In genomic region chr11:77820565-77821348, GRCh38 we compare ENCODE assay signal across 8 cellular contexts. TPM values are rescaled to one million over a fixed set of nuclear protein-coding genes. Genes with fewer than 3 reads are reported as not detected.
A peak's percentile ranks its signal among the peaks of the same experiment; 100 is the strongest.
DNase-seq lines count a peak whose midpoint lies in the region; ATAC-seq and TF ChIP-seq lines count a peak whose summit lies in the region.

TSS of gene AAMDC (plus strand) at chr11:77821144. CDS start at chr11:77842497, 21,353 bp downstream.
TSS of gene RSF1 (minus strand) at chr11:77820722. CDS start at chr11:77820714, 8 bp downstream.

- no peaks in the 10 kb centered on the region for H3K27me3 Mint-ChIP-seq in dendritic cell treated with granulocyte-macrophage colony-stimulating factor and Interleukin-4, amounts not matched to agents 40 ng/mL and 50 ng/mL, for 4 days

- H3K4me3 ChIP-seq in liver (ENCODE audit: low read depth in 1 of 3, low read length in 3 of 3), result peak within 1 kb of the TSS; percentile 89 to 97 (median 94)

- DNase-seq in NCI-H526 treated with DMSO at 0.1 percent for 48 hours (lab: John Stamatoyannopoulos, UW), result peak; percentile 99
- DNase-seq in activated CD4-positive, alpha-beta T cell treated with anti-CD3 and anti-CD28 coated beads, Interleukin-2, amount 50 U/mL, for 1 hour, result peak; percentile 96
- DNase-seq in stimulated activated CD4-positive, alpha-beta T cell treated with anti-CD3 and anti-CD28 coated beads, Interleukin-4, amount 100 ng/mL, for 24 hours, result peak; percentile 98

- intact Hi-C loops in dendritic cell treated with granulocyte-macrophage colony-stimulating factor and Interleukin-4, amounts not matched to agents 40 ng/mL and 50 ng/mL, for 4 days (cut with micrococcal nuclease), result loop anchor here (2.0 kb wide), 1 partner anchor 174 kb away; the partner anchor contains the start of gene INTS4

- peak within 1 kb of the TSS; percentile 97 for H3K27ac ChIP-seq in C4-2B
- H3K27ac ChIP-seq in liver (ENCODE audit: low read depth in 1 of 2, low read length in 2 of 2), result peak within 1 kb of the TSS; percentile 83 to 87

- WGBS in liver, result under 1% methylated on average over 64 of the region's 64 CpGs

- peak within 1 kb of the TSS; percentile 99 for H3K4me3 Mint-ChIP-seq in dendritic cell treated with granulocyte-macrophage colony-stimulating factor and Interleukin-4, amounts not matched to agents 40 ng/mL and 50 ng/mL, for 4 days

- H3K36me3 ChIP-seq in liver (ENCODE audit: control insufficient read depth in 4 of 4, insufficient read depth in 3 of 4, low read depth in 1 of 4, low read length in 3 of 4), result no peaks in the 10 kb centered on the region

- H3K4me1 Mint-ChIP-seq in dendritic cell treated with granulocyte-macrophage colony-stimulating factor and Interleukin-4, amounts not matched to agents 40 ng/mL and 50 ng/mL, for 4 days (ENCODE audit: low read depth), result peaks cover 25% of the 10 kb centered on the region

- H3K4me1 ChIP-seq in liver (ENCODE audit: control insufficient read depth in 4 of 4, insufficient read depth in 4 of 4, low read length in 3 of 4), result peaks cover 6 to 48% (median 20%) of the 10 kb centered on the region in 4 donors

- peak; percentile 77 for TF ChIP-seq CTCF in C4-2B (conservative IDR thresholded peaks at IDR 0.05)
- TF ChIP-seq CTCF in liver (IDR thresholded peaks at IDR 0.05; ENCODE audit: low read depth, low read length, missing input control), result peak; percentile 50

- ATAC-seq in GM19328 (IDR thresholded peaks at IDR 0.05; ENCODE audit: unreplicated experiment) (peak; percentile 82), HG03520 (IDR thresholded peaks at IDR 0.05; ENCODE audit: unreplicated experiment) (peak; percentile 82)

- peaks cover 24% of the 10 kb centered on the region for H3K36me3 Mint-ChIP-seq in dendritic cell treated with granulocyte-macrophage colony-stimulating factor and Interleukin-4, amounts not matched to agents 40 ng/mL and 50 ng/mL, for 4 days (ENCODE audit: low read depth)

- no peaks in the 10 kb centered on the region for H3K27me3 ChIP-seq in liver (ENCODE audit: control insufficient read depth in 4 of 4, insufficient read depth in 4 of 4, low read length in 3 of 4)

- peak; percentile 66 to 68 for TF ChIP-seq RAD21 in liver (IDR thresholded peaks at IDR 0.05)

- peak within 1 kb of the TSS; percentile 83 for H3K27ac Mint-ChIP-seq in dendritic cell treated with granulocyte-macrophage colony-stimulating factor and Interleukin-4, amounts not matched to agents 40 ng/mL and 50 ng/mL, for 4 days

- H3K9me3 Mint-ChIP-seq in dendritic cell treated with granulocyte-macrophage colony-stimulating factor and Interleukin-4, amounts not matched to agents 40 ng/mL and 50 ng/mL, for 4 days, result no peaks in the 10 kb centered on the region

- peak within 1 kb of the TSS; percentile 41 to 89 for H3K9ac ChIP-seq in liver (ENCODE audit: low read depth in 1 of 2, low read length in 2 of 2)

- no peaks in the 10 kb centered on the region for H3K9me3 ChIP-seq in liver (ENCODE audit: control insufficient read depth in 4 of 4, low read length in 3 of 4)

TF ChIP-seq in liver, 16 proteins besides CTCF, POLR2A, EP300 and RAD21:
- peak; percentile 86 to 89 for TF ChIP-seq EGR1 (IDR thresholded peaks at IDR 0.05; ENCODE audit: low read depth in 2 of 2)
- peak; percentile 98 for TF ChIP-seq YY1 (IDR thresholded peaks at IDR 0.05)
- peak in 1 of 2 donors; percentile 85 for TF ChIP-seq GABPA (IDR thresholded peaks at IDR 0.05 in 1 of 2, conservative IDR thresholded peaks at IDR 0.05 in 1 of 2)
- peak; percentile 80 for TF ChIP-seq REST (IDR thresholded peaks at IDR 0.05)
- TF ChIP-seq ATF3 (IDR thresholded peaks at IDR 0.05), result no peak
- no peak for TF ChIP-seq FOXA2 (IDR thresholded peaks at IDR 0.05)
- TF ChIP-seq TAF1 (conservative IDR thresholded peaks at IDR 0.05), result peak; percentile 79
- peak; percentile 59 to 85 for TF ChIP-seq JUND (IDR thresholded peaks at IDR 0.05)
- peak; percentile 56 to 74 for TF ChIP-seq RXRA (IDR thresholded peaks at IDR 0.05)
- peak; percentile 85 for TF ChIP-seq SP1 (IDR thresholded peaks at IDR 0.05)
- no peak for TF ChIP-seq FOXA1 (IDR thresholded peaks at IDR 0.05)
- TF ChIP-seq ZBTB33 (IDR thresholded peaks at IDR 0.05), result peak; percentile 71
- peak; percentile 96 for TF ChIP-seq MAX (IDR thresholded peaks at IDR 0.05)
- peak; percentile 57 for TF ChIP-seq HNF4G (IDR thresholded peaks at IDR 0.05)
- TF ChIP-seq NR2F2 (IDR thresholded peaks at IDR 0.05), result peak; percentile 64
- peak; percentile 37 to 65 for TF ChIP-seq HNF4A (conservative IDR thresholded peaks at IDR 0.05)

RNA-seq across cellular contexts. Expression of gene AAMDC, which starts in this region (rescaled TPM):
- total RNA-seq in liver, result 1 to 10 TPM; 7.4 to 9.9 TPM
- 10 to 100 TPM; 17.6 to 31.1 TPM for polyA plus RNA-seq in liver

RNA-seq across cellular contexts. Expression of gene RSF1, which starts in this region (rescaled TPM):
- 10 to 100 TPM in 1 of 2 donors, 1 to 10 TPM in 1; 9.1 to 17.7 TPM for total RNA-seq in liver
- 10 to 100 TPM in 1 of 2 donors, 1 to 10 TPM in 1; 5.2 to 33.1 TPM for polyA plus RNA-seq in liver

Comparison
In these comparisons a context has a peak if more than half of its experiments do, and no peak if none do; other contexts are left out.
1. Peak in every context shown above with its lines: DNase-seq, ATAC-seq, H3K4me3 ChIP-seq and H3K27ac ChIP-seq.